Comparison of ENCODE assay signal across 16 cellular contexts in genomic region chr1:219298581-219299148, GRCh38.
DNase-seq lines count a peak whose midpoint lies in the region; ATAC-seq, FAIRE-seq and TF ChIP-seq lines count a peak whose summit lies in the region.
"Had no signal": no experiment of that assay in that cellular context is flagged by ENCODE, and none has a peak within 500 bp of the region (broad histone marks: within the 10 kb centered on the region; RNA-seq: fewer than 3 reads in every experiment).

No MANE protein-coding gene starts in this region.

- H3K9ac ChIP-seq in astrocyte (ENCODE audit: low read length) (peak overlapping the region; percentile 80), rectal smooth muscle tissue (ENCODE audit: low read length) (no peak overlapping the region)
- H3K9ac ChIP-seq: parathyroid adenoma had no signal

- H3K9me3 ChIP-seq in astrocyte (ENCODE audit: insufficient read depth, low read depth, low read length) (no peaks in the 10 kb centered on the region), heart right ventricle (no peaks in the 10 kb centered on the region)

- WGBS in heart right ventricle, 2 donors, result 42 to 45% methylated on average over 4 of the region's 4 CpGs

- H2AFZ ChIP-seq in astrocyte (ENCODE audit: low read depth, low read length), result no peak overlapping the region
- H2AFZ ChIP-seq: parathyroid adenoma had no signal

- H3K4me1 Mint-ChIP-seq in astrocyte (ENCODE audit: low read depth, unreplicated experiment), result peaks cover 7% of the 10 kb centered on the region
- no peaks in the 10 kb centered on the region for H3K4me1 Mint-ChIP-seq in activated CD4-positive, alpha-beta memory T cell treated with anti-CD3 and anti-CD28 coated beads for 36 hours (ENCODE audit: low read depth)
- H3K4me1 Mint-ChIP-seq: activated CD4-positive, alpha-beta T cell treated with anti-CD3 and anti-CD28 coated beads, Interleukin-2, amount 10 ng/mL, durations not matched to agents 7 days and 5 days; brain had no signal

- no peaks in the 10 kb centered on the region for H3K27me3 ChIP-seq in BJ (ENCODE audit: control insufficient read depth, insufficient read depth, low read length)
- no peaks in the 10 kb centered on the region for H3K27me3 ChIP-seq in astrocyte (ENCODE audit: insufficient read depth, low read length)
- H3K27me3 ChIP-seq in heart right ventricle, result no peaks in the 10 kb centered on the region
- H3K27me3 ChIP-seq in rectal smooth muscle tissue (ENCODE audit: control insufficient read depth, insufficient read depth, low read length), result no peaks in the 10 kb centered on the region

- H3K27me3 Mint-ChIP-seq in astrocyte (ENCODE audit: low read depth, unreplicated experiment), result no peaks in the 10 kb centered on the region
- no peaks in the 10 kb centered on the region for H3K27me3 Mint-ChIP-seq in activated CD4-positive, alpha-beta memory T cell treated with anti-CD3 and anti-CD28 coated beads for 36 hours
- H3K27me3 Mint-ChIP-seq: activated CD4-positive, alpha-beta T cell treated with anti-CD3 and anti-CD28 coated beads, Interleukin-2, amount 10 ng/mL, durations not matched to agents 7 days and 5 days had no signal

- DNase-seq in BJ (ENCODE audit: low read depth) (peak; percentile 82), astrocyte (ENCODE audit: low read depth) (peak; percentile 97), heart right ventricle (no peak), NCI-H1930 (lab: John Stamatoyannopoulos, UW) (no peak)
- no peak for DNase-seq in activated CD4-positive, alpha-beta memory T cell treated with anti-CD3 and anti-CD28 coated beads for 36 hours
- DNase-seq: activated CD4-positive, alpha-beta T cell treated with anti-CD3 and anti-CD28 coated beads, Interleukin-2, amount 10 ng/mL, durations not matched to agents 7 days and 5 days; DND-41; NCI-H1436 treated with DMSO at 0.1 percent for 48 hours; NCI-H69; RPMI8226; stimulated activated CD8-positive, alpha-beta memory T cell treated with anti-CD3 and anti-CD28 coated beads, Interleukin-4, amount 100 ng/mL, for 48 hours had no signal

- POLR2A ChIA-PET in BJ (lab: Charles Lee), result interaction anchor here (0.6 kb wide), 1 partner anchor 634 kb away, joined by 4 read pairs; no protein-coding TSS in a partner anchor
- POLR2A ChIA-PET in activated CD4-positive, alpha-beta memory T cell treated with anti-CD3 and anti-CD28 coated beads for 36 hours (lab: Charles Lee), result no interaction called here

- ATAC-seq in heart right ventricle, result peak in 6 of 8 donors; percentile 15 to 79 (median 49)
- ATAC-seq in GM19452 (IDR thresholded peaks at IDR 0.05; ENCODE audit: unreplicated experiment), result no peak
- ATAC-seq in GM18511 (IDR thresholded peaks at IDR 0.05; ENCODE audit: unreplicated experiment), result no peak

- H3K27ac ChIP-seq in astrocyte (ENCODE audit: low read depth, low read length), result peak overlapping the region; percentile 90
- H3K27ac ChIP-seq in heart right ventricle, result peak overlapping the region in 8 of 10 donors; percentile 22 to 79 (median 58)
- peak overlapping the region; percentile 79 for H3K27ac ChIP-seq in rectal smooth muscle tissue (ENCODE audit: low read depth, low read length)
- H3K27ac ChIP-seq: parathyroid adenoma had no signal

- no peaks in the 10 kb centered on the region for H3K9me3 Mint-ChIP-seq in astrocyte (ENCODE audit: unreplicated experiment)
- H3K9me3 Mint-ChIP-seq in activated CD4-positive, alpha-beta memory T cell treated with anti-CD3 and anti-CD28 coated beads for 36 hours, result no peaks in the 10 kb centered on the region
- H3K9me3 Mint-ChIP-seq: activated CD4-positive, alpha-beta T cell treated with anti-CD3 and anti-CD28 coated beads, Interleukin-2, amount 10 ng/mL, durations not matched to agents 7 days and 5 days; brain had no signal

- H3K4me3 ChIP-seq in BJ (ENCODE audit: low read depth, low read length) (no peak overlapping the region), astrocyte (ENCODE audit: insufficient read depth, low read depth, low read length) (no peak overlapping the region), heart right ventricle (no peak overlapping the region), rectal smooth muscle tissue (ENCODE audit: low read length) (no peak overlapping the region)

- H3K4me1 ChIP-seq in astrocyte (ENCODE audit: insufficient read depth, low read length) (peaks cover 38% of the 10 kb centered on the region), heart right ventricle (peaks cover 0 to 34% (median 8%) of the 10 kb centered on the region in 9 donors), rectal smooth muscle tissue (ENCODE audit: control insufficient read depth, insufficient read depth, low read length) (peaks cover 19% of the 10 kb centered on the region)
- H3K4me1 ChIP-seq: parathyroid adenoma had no signal

- H3K36me3 ChIP-seq in BJ (ENCODE audit: control insufficient read depth, insufficient read depth, low read length), result no peaks in the 10 kb centered on the region
- H3K36me3 ChIP-seq in astrocyte (ENCODE audit: insufficient read depth, low read length), result no peaks in the 10 kb centered on the region
- peaks cover 0 to 20% (median 0%) of the 10 kb centered on the region in 9 donors for H3K36me3 ChIP-seq in heart right ventricle
- H3K36me3 ChIP-seq in rectal smooth muscle tissue (ENCODE audit: control insufficient read depth, insufficient read depth, low read length), result no peaks in the 10 kb centered on the region

- no peaks in the 10 kb centered on the region for H4K20me1 ChIP-seq in astrocyte (ENCODE audit: insufficient read depth, low read length)

- no peaks in the 10 kb centered on the region for H3K79me2 ChIP-seq in astrocyte (ENCODE audit: insufficient read depth, low read length)
- H3K79me2 ChIP-seq: parathyroid adenoma had no signal

- CTCF ChIA-PET in BJ (lab: Yijun Ruan, JAX), result no interaction called here
- CTCF ChIA-PET in activated CD4-positive, alpha-beta memory T cell treated with anti-CD3 and anti-CD28 coated beads for 36 hours (lab: Charles Lee), result no interaction called here

- no peak for FAIRE-seq in astrocyte (lab: Jason Lieb, UNC)

- H3K36me3 Mint-ChIP-seq in astrocyte (ENCODE audit: low read depth, unreplicated experiment), result no peaks in the 10 kb centered on the region
- no peaks in the 10 kb centered on the region for H3K36me3 Mint-ChIP-seq in activated CD4-positive, alpha-beta memory T cell treated with anti-CD3 and anti-CD28 coated beads for 36 hours

- no peak for TF ChIP-seq CTCF in BJ (IDR thresholded peaks at IDR 0.05; ENCODE audit: insufficient read depth, low read depth, low read length)
- no peak for TF ChIP-seq CTCF in astrocyte (IDR thresholded peaks at IDR 0.05; ENCODE audit: insufficient read depth, low read depth, low read length)
- TF ChIP-seq CTCF in heart right ventricle (IDR thresholded peaks at IDR 0.05), result no peak

- H3K4me3 Mint-ChIP-seq in astrocyte (ENCODE audit: unreplicated experiment), result no peak overlapping the region
- H3K4me3 Mint-ChIP-seq in activated CD4-positive, alpha-beta memory T cell treated with anti-CD3 and anti-CD28 coated beads for 36 hours, result no peak overlapping the region
- H3K4me3 Mint-ChIP-seq: activated CD4-positive, alpha-beta T cell treated with anti-CD3 and anti-CD28 coated beads, Interleukin-2, amount 10 ng/mL, durations not matched to agents 7 days and 5 days; brain had no signal

- H3K4me2 ChIP-seq in astrocyte (ENCODE audit: low read length), result peak overlapping the region; percentile 35

- intact Hi-C loops in heart right ventricle (cut with DNase I), result no loop called here
- intact Hi-C loops in activated CD4-positive, alpha-beta memory T cell treated with anti-CD3 and anti-CD28 coated beads for 36 hours (cut with micrococcal nuclease), result no loop called here

- H3K27ac Mint-ChIP-seq in astrocyte (ENCODE audit: unreplicated experiment), result no peak overlapping the region
- no peak overlapping the region for H3K27ac Mint-ChIP-seq in activated CD4-positive, alpha-beta memory T cell treated with anti-CD3 and anti-CD28 coated beads for 36 hours
- H3K27ac Mint-ChIP-seq: activated CD4-positive, alpha-beta T cell treated with anti-CD3 and anti-CD28 coated beads, Interleukin-2, amount 10 ng/mL, durations not matched to agents 7 days and 5 days had no signal

Comparison
In these comparisons a context has a peak if more than half of its experiments do, and no peak if none do; other contexts are left out.
1. DNase-seq: peak in BJ (single experiment) and astrocyte (single experiment); none in heart right ventricle (0 of 2), NCI-H1930 (0 of 2) and activated CD4-positive, alpha-beta memory T cell treated with anti-CD3 and anti-CD28 coated beads for 36 hours (single experiment).
2. ATAC-seq: peak in heart right ventricle (6 of 8); none in GM19452 (single experiment) and GM18511 (single experiment).
3. Peak in every context shown above with its lines, with median percentiles within 50 percentile points of each other: H3K27ac ChIP-seq.